In the genomic region with DNA sequence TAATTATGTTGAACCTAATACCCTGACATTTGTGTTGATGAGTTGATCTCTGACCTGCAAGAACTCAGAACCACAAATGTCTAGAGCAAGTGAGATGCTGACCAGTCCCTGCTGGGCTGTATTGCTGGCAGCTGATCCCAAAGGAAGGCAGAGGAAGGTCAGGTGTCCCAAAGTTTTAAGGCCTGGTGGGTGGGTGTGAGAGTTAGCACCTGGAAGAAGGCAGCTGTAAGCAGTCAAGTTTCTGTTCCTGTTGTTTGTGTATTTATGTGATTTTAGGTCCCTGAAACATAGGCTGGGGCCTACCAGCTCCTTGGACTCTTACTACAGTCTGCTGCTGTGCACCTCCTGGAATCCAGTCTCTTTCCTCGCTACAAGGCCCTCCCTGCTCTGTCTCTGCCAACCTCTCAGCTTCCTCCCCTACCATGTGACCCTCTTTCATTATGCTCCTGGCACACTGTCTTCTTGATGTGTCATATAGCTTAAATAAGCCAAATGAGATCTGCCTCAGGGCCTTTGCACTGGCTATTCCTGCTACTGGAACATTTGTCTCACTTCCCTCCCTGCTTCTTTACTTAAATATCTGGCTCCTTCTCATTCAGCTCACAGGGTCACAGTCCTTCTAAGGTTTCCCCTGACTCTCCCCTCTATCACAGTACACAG, we compare ENCODE assay signal across 11 cellular contexts. TPM values are rescaled to one million over a fixed set of nuclear protein-coding genes. Genes with fewer than 3 reads are reported as not detected.
DNase-seq lines count a peak whose midpoint lies in the region; ATAC-seq and TF ChIP-seq lines count a peak whose summit lies in the region.
"Had no signal": no experiment of that assay in that cellular context is flagged by ENCODE, and none has a peak within 500 bp of the region (broad histone marks: within the 10 kb centered on the region; RNA-seq: fewer than 3 reads in every experiment).

No MANE protein-coding gene starts in this region.

- intact Hi-C loops in sigmoid colon (cut with DNase I), result no loop called here
- intact Hi-C loops in PC-9 (cut with micrococcal nuclease; ENCODE audit: unreplicated experiment), result no loop called here

- H3K36me3 ChIP-seq in sigmoid colon (no peaks in the 10 kb centered on the region), PC-9 (ENCODE audit: low read depth) (no peaks in the 10 kb centered on the region)
- H3K36me3 ChIP-seq: neutrophil had no signal

- DNase-seq in NCI-H69 (lab: John Stamatoyannopoulos, UW) (peak; percentile 17), sigmoid colon (no peak), PC-9 (no peak)
- no peak for DNase-seq in natural killer cell treated with Interleukin-12 subunit alpha and Interleukin-12 subunit beta and Interleukin-15 and Interleukin-18, amount 100 ng/mL, for 72 hours (ENCODE audit: low spot score)
- DNase-seq: amygdala, NCI-H1417 treated with DMSO at 0.1 percent for 48 hours, T-helper 17 cell had no signal

- CTCF ChIA-PET in PC-9 (lab: Charles Lee), result no interaction called here

- peaks cover 6 to 9% of the 10 kb centered on the region in 2 donors for H3K27me3 Mint-ChIP-seq in natural killer cell treated with Interleukin-12 subunit alpha and Interleukin-12 subunit beta and Interleukin-15 and Interleukin-18, amount 100 ng/mL, for 72 hours

- ATAC-seq in GM19397 (IDR thresholded peaks at IDR 0.05; ENCODE audit: unreplicated experiment) (peak; percentile 25), HG02798 (IDR thresholded peaks at IDR 0.05; ENCODE audit: poor library complexity, unreplicated experiment) (peak; percentile 54)
- ATAC-seq in natural killer cell treated with Interleukin-12 subunit alpha and Interleukin-12 subunit beta and Interleukin-15 and Interleukin-18, amount 100 ng/mL, for 72 hours, result no peak

- TF ChIP-seq EP300 in sigmoid colon (IDR thresholded peaks at IDR 0.05), result no peak

- TF ChIP-seq CTCF in sigmoid colon (IDR thresholded peaks at IDR 0.05), result no peak
- no peak for TF ChIP-seq CTCF in PC-9 (conservative IDR thresholded peaks at IDR 0.05)

- no peak overlapping the region for H3K4me3 Mint-ChIP-seq in natural killer cell treated with Interleukin-12 subunit alpha and Interleukin-12 subunit beta and Interleukin-15 and Interleukin-18, amount 100 ng/mL, for 72 hours
- H3K4me3 Mint-ChIP-seq: T-helper 17 cell had no signal

- H3K4me3 ChIP-seq in skin epidermis (no peak overlapping the region), sigmoid colon (no peak overlapping the region), PC-9 (no peak overlapping the region)

- no peak overlapping the region for H2AFZ ChIP-seq in PC-9

- H3K9me3 Mint-ChIP-seq in natural killer cell treated with Interleukin-12 subunit alpha and Interleukin-12 subunit beta and Interleukin-15 and Interleukin-18, amount 100 ng/mL, for 72 hours, result no peaks in the 10 kb centered on the region

- H3K27me3 ChIP-seq in sigmoid colon (no peaks in the 10 kb centered on the region), PC-9 (ENCODE audit: insufficient read depth, low read depth) (no peaks in the 10 kb centered on the region)

- no peaks in the 10 kb centered on the region for H3K9me3 ChIP-seq in sigmoid colon
- no peaks in the 10 kb centered on the region for H3K9me3 ChIP-seq in PC-9 (ENCODE audit: insufficient read depth, low read depth)
- H3K9me3 ChIP-seq: neutrophil had no signal

- H3K4me1 Mint-ChIP-seq in natural killer cell treated with Interleukin-12 subunit alpha and Interleukin-12 subunit beta and Interleukin-15 and Interleukin-18, amount 100 ng/mL, for 72 hours (ENCODE audit: low read depth in 2 of 2), result no peaks in the 10 kb centered on the region

- H3K4me1 ChIP-seq in sigmoid colon, result no peaks in the 10 kb centered on the region
- H3K4me1 ChIP-seq in PC-9 (replicated peaks; ENCODE audit: insufficient read depth), result peaks cover 17% of the 10 kb centered on the region

- H3F3A ChIP-seq in PC-9 (ENCODE audit: insufficient read depth, low read depth), result no peaks in the 10 kb centered on the region

- no peak overlapping the region for H3K27ac Mint-ChIP-seq in natural killer cell treated with Interleukin-12 subunit alpha and Interleukin-12 subunit beta and Interleukin-15 and Interleukin-18, amount 100 ng/mL, for 72 hours

- POLR2A ChIA-PET in PC-9 (lab: Charles Lee; ENCODE audit: unreplicated experiment), result interaction anchor here (0.7 kb wide), 3 partner anchors 26 to 460 kb away, joined by 4 to 7 read pairs (median 5); no protein-coding TSS in a partner anchor

- TF ChIP-seq POLR2A in sigmoid colon (IDR thresholded peaks at IDR 0.05), result no peak

- no peaks in the 10 kb centered on the region for H3K9me2 ChIP-seq in PC-9 (ENCODE audit: insufficient read depth)

- no TSS peak for BruUV-seq in PC-9 (replicated peaks; lab: Mats Ljungman, UMichigan)

- H3K27ac ChIP-seq in skin epidermis (peak overlapping the region in 11 of 21 experiments; percentile 27 to 77 (median 62)), sigmoid colon (no peak overlapping the region), PC-9 (no peak overlapping the region)
- H3K27ac ChIP-seq: neutrophil had no signal

- no peak overlapping the region for H3K4me2 ChIP-seq in PC-9

- no peaks in the 10 kb centered on the region for H4K20me1 ChIP-seq in PC-9 (ENCODE audit: insufficient read depth)

- 88 to 93% methylated on average over 1 of the region's 1 CpG for WGBS in sigmoid colon, 2 donors

- no peaks in the 10 kb centered on the region for H3K36me3 Mint-ChIP-seq in natural killer cell treated with Interleukin-12 subunit alpha and Interleukin-12 subunit beta and Interleukin-15 and Interleukin-18, amount 100 ng/mL, for 72 hours

- H3K79me2 ChIP-seq in PC-9 (ENCODE audit: low read depth), result no peaks in the 10 kb centered on the region

RNA-seq across cellular contexts. Expression of gene ATOSA, which starts 31.0 kb away (rescaled TPM):
- total RNA-seq in sigmoid colon (10 to 100 TPM; 50.1 to 90.3 (median 82.2) TPM), PC-9 (2021) (30.4 and 35.7 TPM in 2 replicates)
- 10 to 100 TPM; 21.0 to 26.1 (median 25.5) TPM for polyA plus RNA-seq in sigmoid colon
- total RNA-seq in natural killer cell treated with Interleukin-12 subunit alpha and Interleukin-12 subunit beta and Interleukin-15 and Interleukin-18, amount 100 ng/mL, for 72 hours, result 10 to 100 TPM; 34.1 to 42.0 TPM

Comparison
In these comparisons a context has a peak if more than half of its experiments do, and no peak if none do; other contexts are left out.
1. ATAC-seq: peak in GM19397 (single experiment) and HG02798 (single experiment); none in natural killer cell treated with Interleukin-12 subunit alpha and Interleukin-12 subunit beta and Interleukin-15 and Interleukin-18, amount 100 ng/mL, for 72 hours (0 of 2).
2. H3K27ac ChIP-seq: peak in skin epidermis (11 of 21); none in sigmoid colon (0 of 4) and PC-9 (single experiment).